ENCODE assay signal across 9 cellular contexts in the genomic region with DNA sequence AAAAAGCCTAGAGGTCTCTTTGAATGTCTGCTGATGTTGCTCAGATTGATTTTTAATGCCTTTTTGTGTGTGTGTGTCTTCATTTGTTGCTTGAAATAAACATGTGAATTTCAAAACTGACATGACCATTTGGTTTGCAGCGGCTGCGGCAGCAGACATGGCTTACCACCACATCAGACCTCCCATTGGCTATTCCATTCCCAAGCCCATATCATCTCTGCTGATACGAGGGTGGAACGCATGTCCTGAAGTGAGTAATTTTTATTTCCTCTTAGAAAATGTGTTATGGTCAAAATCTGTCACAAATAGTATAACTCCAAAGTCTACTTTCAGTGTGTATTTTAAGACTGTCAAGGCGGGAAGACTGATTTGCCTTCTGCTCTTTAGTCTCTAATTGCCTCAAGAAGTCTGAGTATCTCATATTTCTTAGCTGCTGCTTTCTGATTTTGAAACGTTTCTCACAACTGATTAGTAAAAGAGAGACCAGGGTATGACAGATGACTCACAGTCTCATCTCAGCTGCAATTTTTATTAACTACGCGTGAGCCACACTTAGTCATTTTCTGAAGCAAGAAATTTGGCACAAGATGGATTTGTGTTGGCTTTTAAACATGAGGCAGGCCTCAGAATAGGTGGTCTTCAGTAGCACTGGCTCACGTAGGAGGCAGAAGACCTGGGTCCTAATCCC. TPM values are rescaled to one million over a fixed set of nuclear protein-coding genes. Genes with fewer than 3 reads are reported as not detected.
DNase-seq lines count a peak whose midpoint lies in the region; ATAC-seq and TF ChIP-seq lines count a peak whose summit lies in the region.
"Had no signal": no experiment of that assay in that cellular context is flagged by ENCODE, and none has a peak within 500 bp of the region (broad histone marks: within the 10 kb centered on the region; RNA-seq: fewer than 3 reads in every experiment).

No MANE protein-coding gene starts in this region.

- no peaks in the 10 kb centered on the region for H3K4me1 ChIP-seq in tibial nerve

- DNase-seq in AG20443 (ENCODE audit: low spot score) (peak; percentile 51), cardiac fibroblast (ENCODE audit: low read depth in 2 of 2) (peak; percentile 12 to 13), UCSD-AML1 (lab: John Stamatoyannopoulos, UW; ENCODE audit: unreplicated experiment) (no peak), MV-4-11 (lab: John Stamatoyannopoulos, UW) (no peak), tibial nerve (ENCODE audit: low spot score in 2 of 2) (no peak), NCI-H524 treated with DMSO at 0.1 percent for 48 hours (lab: John Stamatoyannopoulos, UW) (no peak)
- DNase-seq: stimulated activated naive B cell treated with anti-CD40 and anti-IgM and Interleukin-4, amounts not matched to agents 10 μg/mL and 1 μg/mL and 100 μg/mL, for 72 hours had no signal

- peak; percentile 84 for ATAC-seq in GM19452 (IDR thresholded peaks at IDR 0.05; ENCODE audit: unreplicated experiment)
- peak; percentile 68 for ATAC-seq in HG03159 (IDR thresholded peaks at IDR 0.05; ENCODE audit: unreplicated experiment)
- ATAC-seq: stimulated activated naive B cell treated with anti-CD40 and anti-IgM and Interleukin-4, amounts not matched to agents 10 μg/mL and 1 μg/mL and 100 μg/mL, for 72 hours had no signal

- H3K36me3 ChIP-seq in tibial nerve, result peaks cover 0 to 5% (median 0%) of the 10 kb centered on the region in 3 donors

- no peaks in the 10 kb centered on the region for H3K9me3 ChIP-seq in tibial nerve

- no peak for TF ChIP-seq EP300 in tibial nerve (IDR thresholded peaks at IDR 0.05)

- H3K27ac ChIP-seq in tibial nerve, result peak overlapping the region in 1 of 4 donors; percentile 18

- H3K27me3 ChIP-seq in tibial nerve, result no peaks in the 10 kb centered on the region

- H3K4me3 ChIP-seq in cardiac fibroblast (replicated peaks in 1 of 2; ENCODE audit: low read depth in 2 of 2, low read length in 2 of 2) (no peak overlapping the region), tibial nerve (no peak overlapping the region)

- no peak for TF ChIP-seq CTCF in cardiac fibroblast (IDR thresholded peaks at IDR 0.05; ENCODE audit: low read depth, low read length)
- no peak for TF ChIP-seq CTCF in tibial nerve (IDR thresholded peaks at IDR 0.05)

- 67 to 81% methylated on average over 9 of the region's 9 CpGs for WGBS in tibial nerve, 2 donors

- TF ChIP-seq POLR2A in tibial nerve (IDR thresholded peaks at IDR 0.05), result no peak

RNA-seq across cellular contexts. Expression of gene LRRC53, which starts 49.0 kb away (rescaled TPM):
- total RNA-seq in tibial nerve, result not detected

Comparison
In these comparisons a context has a peak if more than half of its experiments do, and no peak if none do; other contexts are left out.
1. DNase-seq: peak in AG20443 (single experiment) and cardiac fibroblast (2 of 2); none in UCSD-AML1 (single experiment), MV-4-11 (single experiment), tibial nerve (0 of 2) and NCI-H524 treated with DMSO at 0.1 percent for 48 hours (single experiment).